ENCODE assay signal across 9 cellular contexts in genomic region chr3:113212155-113212844, GRCh38. TPM values are rescaled to one million over a fixed set of nuclear protein-coding genes. Genes with fewer than 3 reads are reported as not detected.
DNase-seq lines count a peak whose midpoint lies in the region; ATAC-seq, FAIRE-seq and TF ChIP-seq lines count a peak whose summit lies in the region.
"Had no signal": no experiment of that assay in that cellular context is flagged by ENCODE, and none has a peak within 500 bp of the region (broad histone marks: within the 10 kb centered on the region; RNA-seq: fewer than 3 reads in every experiment).

No MANE protein-coding gene starts in this region.

- no peak overlapping the region for H3K23ac ChIP-seq in H1 (ENCODE audit: insufficient read length)

- no peak for TF ChIP-seq RAD21 in H1 (IDR thresholded peaks at IDR 0.05 in 1 of 2, conservative IDR thresholded peaks at IDR 0.05 in 1 of 2; ENCODE audit: low read depth in 2 of 2, low read length in 2 of 2)

- no peaks in the 10 kb centered on the region for H3K9me3 Mint-ChIP-seq in activated CD4-positive, alpha-beta T cell treated with anti-CD3 and anti-CD28 coated beads, Interleukin-2, amount 10 ng/mL, durations not matched to agents 7 days and 5 days

- H3K27ac ChIP-seq in Panc1 (ENCODE audit: low read length) (no peak overlapping the region), H1 (ENCODE audit: low read depth, low read length) (no peak overlapping the region), muscle layer of colon (ENCODE audit: low read depth, low read length) (peak overlapping the region; percentile 77)

- no peak for FAIRE-seq in H1 (lab: Jason Lieb, UNC)
- FAIRE-seq: GM18507 had no signal

- no TSS peak for BruUV-seq in Panc1 (replicated peaks; lab: Mats Ljungman, UMichigan)

- peaks cover 33% of the 10 kb centered on the region for H3K27me3 ChIP-seq in Panc1 (ENCODE audit: control insufficient read depth, insufficient read depth, low read length)
- peaks cover 0 to 21% (median 15%) of the 10 kb centered on the region in 4 experiments; a peak in 6 of 7 replicates for H3K27me3 ChIP-seq in H1 (replicated peaks in 1 of 4; ENCODE audit: control insufficient read depth in 3 of 4, extremely low read depth in 1 of 4, insufficient read depth in 3 of 4, low read length in 3 of 4)
- no peaks in the 10 kb centered on the region for H3K27me3 ChIP-seq in muscle layer of colon (ENCODE audit: control insufficient read depth in 1 of 2, insufficient read depth in 2 of 2, low read length in 2 of 2)

- peak overlapping the region; percentile 37; the same call in 1 of the 2 replicates for H2BK5ac ChIP-seq in H1 (ENCODE audit: low read depth, low read length)

- H3K27ac Mint-ChIP-seq in activated CD4-positive, alpha-beta T cell treated with anti-CD3 and anti-CD28 coated beads, Interleukin-2, amount 10 ng/mL, durations not matched to agents 7 days and 5 days = no peak overlapping the region

- H2AK5ac ChIP-seq in H1 (ENCODE audit: low read depth, low read length) = no peak overlapping the region

- H3K4me3 ChIP-seq in Panc1 (ENCODE audit: low read depth in 2 of 2, low read length in 2 of 2) (peak overlapping the region; percentile 41 to 50), H1 (ENCODE audit: extremely low read depth in 1 of 4, insufficient read depth in 2 of 4, low read depth in 3 of 4, low read length in 4 of 4) (peak overlapping the region; percentile 62 to 96 (median 85)), muscle layer of colon (ENCODE audit: low read depth in 1 of 2, low read length in 2 of 2) (peak overlapping the region; percentile 85 to 90)

- H2AFZ ChIP-seq in H1 (ENCODE audit: low read length) = peak overlapping the region; percentile 94; the same call in 1 of the 2 replicates

- 0 out of 2 replicates have a peak, but pooled peaks cover 3% of the 10 kb centered on the region for H3K4me1 ChIP-seq in Panc1 (ENCODE audit: control insufficient read depth, insufficient read depth, low read length)
- H3K4me1 ChIP-seq in H1 (replicated peaks in 1 of 4; ENCODE audit: control insufficient read depth in 3 of 4, insufficient read depth in 4 of 4, low read length in 3 of 4) = peaks cover 8 to 19% (median 11%) of the 10 kb centered on the region in 4 experiments; a peak in 6 of 7 replicates
- peaks cover 34% of the 10 kb centered on the region for H3K4me1 ChIP-seq in muscle layer of colon (ENCODE audit: insufficient read depth, low read length)

- in situ Hi-C loops in Panc1 (cut with HindIII; ENCODE audit: low pct_unique_long_range_greater_than_20kb, low sequenced_read_pairs) = no loop called here

- H3K36me3 ChIP-seq in Panc1 (ENCODE audit: control insufficient read depth, insufficient read depth, low read length) (no peaks in the 10 kb centered on the region), H1 (ENCODE audit: control insufficient read depth in 2 of 4, insufficient read depth in 4 of 4, low read length in 3 of 4) (no peaks in the 10 kb centered on the region), muscle layer of colon (ENCODE audit: insufficient read depth, low read length) (peaks cover 4% of the 10 kb centered on the region)

- POLR2A ChIA-PET in activated CD4-positive, alpha-beta T cell treated with anti-CD3 and anti-CD28 coated beads, Interleukin-2, amount 10 ng/mL, durations not matched to agents 7 days and 5 days (lab: Charles Lee) = no interaction called here
- POLR2A ChIA-PET in Panc1 (lab: Charles Lee) (no interaction called here), H1 (lab: Charles Lee; ENCODE audit: partially characterized antibody) (interaction anchor here (1.2 kb wide), 1 partner anchor 13 kb away, joined by 3 read pairs; no protein-coding TSS in a partner anchor)

- H2BK12ac ChIP-seq in H1 (ENCODE audit: low read depth, low read length) = peak overlapping the region; percentile 77; the same call in 1 of the 2 replicates

- TF ChIP-seq POLR2A in H1 (IDR thresholded peaks at IDR 0.05; ENCODE audit: control extremely low read depth in 1 of 2, low read depth in 2 of 2, low read length in 2 of 2) = no peak

- no peak for DNase-seq in activated CD4-positive, alpha-beta T cell treated with anti-CD3 and anti-CD28 coated beads, Interleukin-2, amount 10 ng/mL, durations not matched to agents 7 days and 5 days
- DNase-seq in activated CD4-positive, alpha-beta T cell treated with anti-CD3 and anti-CD28 coated beads, Interleukin-2, amount 50 U/mL, for 4 hours = no peak
- DNase-seq in Panc1 (ENCODE audit: low read depth, low spot score) (no peak), H1 (ENCODE audit: low read depth in 1 of 2, low spot score in 2 of 2) (peak in 1 of 2 experiments; percentile 75), NCI-H2227 (lab: John Stamatoyannopoulos, UW; ENCODE audit: unreplicated experiment) (no peak), COLO829 (ENCODE audit: low spot score) (no peak)

- no peak overlapping the region for H4K5ac ChIP-seq in H1 (ENCODE audit: insufficient read length, low read depth, low read length)

- TF ChIP-seq EP300 in H1 (IDR thresholded peaks at IDR 0.05; ENCODE audit: borderline replicate concordance in 1 of 2, low read depth in 2 of 2, low read length in 2 of 2) = no peak

- H3K9me3 ChIP-seq in Panc1 (ENCODE audit: control insufficient read depth, insufficient read depth, low read depth, low read length) = no peaks in the 10 kb centered on the region
- no peaks in the 10 kb centered on the region for H3K9me3 ChIP-seq in H1 (ENCODE audit: insufficient read depth in 2 of 2, low read depth in 1 of 2, low read length in 1 of 2)
- no peaks in the 10 kb centered on the region for H3K9me3 ChIP-seq in muscle layer of colon (ENCODE audit: low read length)

- no peak overlapping the region for H4K91ac ChIP-seq in H1 (replicated peaks; ENCODE audit: insufficient read length, low read length)

- peak overlapping the region; percentile 83 to 99 for H3K4me2 ChIP-seq in H1 (ENCODE audit: insufficient read depth in 1 of 2, low read depth in 2 of 2, low read length in 2 of 2)

- H3K14ac ChIP-seq in H1 (ENCODE audit: insufficient read length) = no peak overlapping the region

- intact Hi-C loops in Panc1 (cut with micrococcal nuclease; ENCODE audit: unreplicated experiment) = no loop called here

- CTCF ChIA-PET in activated CD4-positive, alpha-beta T cell treated with anti-CD3 and anti-CD28 coated beads, Interleukin-2, amount 10 ng/mL, durations not matched to agents 7 days and 5 days (lab: Charles Lee) = no interaction called here
- CTCF ChIA-PET in Panc1 (lab: Charles Lee) (no interaction called here), H1 (lab: Charles Lee; ENCODE audit: partially characterized antibody) (interaction anchor here (0.5 to 3.0 kb wide), 6 partner anchors 17 to 198 kb away, joined by 3 to 9 read pairs (median 4); no protein-coding TSS in a partner anchor)

- H3K18ac ChIP-seq in H1 (ENCODE audit: extremely low read depth, low read length) = peak overlapping the region; percentile 25

- ATAC-seq in Panc1 = peak; percentile 61
- ATAC-seq in HG02759 (IDR thresholded peaks at IDR 0.05; ENCODE audit: unreplicated experiment) = no peak

- peak overlapping the region; percentile 39 for H3K4ac ChIP-seq in H1 (replicated peaks; ENCODE audit: insufficient read length, low read depth, low read length)

- H4K8ac ChIP-seq in H1 (ENCODE audit: extremely low read depth, insufficient read depth, low read length) = peak overlapping the region; percentile 88

- WGBS in H1 (ENCODE audit: extremely low coverage in 1 of 2, insufficient coverage in 1 of 2, insufficient read length in 1 of 2, insufficient replicate concordance in 2 of 2, low coverage in 1 of 2, low lambda C conversion rate in 2 of 2, missing lambda C conversion rate in 1 of 2), 2 experiments = 2% methylated on average over 33 of the region's 60 CpGs; no CpG with 5 or more reads in 1 of the 2 experiments

- H2BK20ac ChIP-seq in H1 (ENCODE audit: low read length) = no peak overlapping the region

- 0 out of 4 replicates have a peak, but pooled peaks cover 0 to 4% of the 10 kb centered on the region in 2 experiments for H3K79me2 ChIP-seq in H1 (ENCODE audit: control insufficient read depth in 1 of 2, insufficient read depth in 2 of 2, low read length in 2 of 2)

- peaks cover 3% of the 10 kb centered on the region for H3K36me3 Mint-ChIP-seq in activated CD4-positive, alpha-beta T cell treated with anti-CD3 and anti-CD28 coated beads, Interleukin-2, amount 10 ng/mL, durations not matched to agents 7 days and 5 days (ENCODE audit: low read depth)

- H3K4me1 Mint-ChIP-seq in activated CD4-positive, alpha-beta T cell treated with anti-CD3 and anti-CD28 coated beads, Interleukin-2, amount 10 ng/mL, durations not matched to agents 7 days and 5 days = peaks cover 10% of the 10 kb centered on the region

- peaks cover 23% of the 10 kb centered on the region for H3K23me2 ChIP-seq in H1 (ENCODE audit: low read depth, low read length)

- peak overlapping the region; percentile 32 for H3K56ac ChIP-seq in H1 (replicated peaks; ENCODE audit: insufficient read length, low read depth, low read length)

- H3K27me3 Mint-ChIP-seq in activated CD4-positive, alpha-beta T cell treated with anti-CD3 and anti-CD28 coated beads, Interleukin-2, amount 10 ng/mL, durations not matched to agents 7 days and 5 days = peaks cover 78% of the 10 kb centered on the region

- peak overlapping the region; percentile 45 for H3K4me3 Mint-ChIP-seq in activated CD4-positive, alpha-beta T cell treated with anti-CD3 and anti-CD28 coated beads, Interleukin-2, amount 10 ng/mL, durations not matched to agents 7 days and 5 days

- no peaks in the 10 kb centered on the region for H3K79me1 ChIP-seq in H1 (ENCODE audit: low read depth, low read length)

- H3K9ac ChIP-seq in H1 (replicated peaks in 1 of 4; ENCODE audit: extremely low read depth in 1 of 4, low read depth in 3 of 4, low read length in 3 of 4) = peak overlapping the region in 2 of 4 experiments; percentile 20 to 29; a peak in 3 of 7 replicates
- H3K9ac ChIP-seq in muscle layer of colon (ENCODE audit: low read length) = peak overlapping the region; percentile 40

- H2BK120ac ChIP-seq in H1 (replicated peaks; ENCODE audit: low read depth, low read length) = no peak overlapping the region

- no peaks in the 10 kb centered on the region for H4K20me1 ChIP-seq in H1 (replicated peaks in 1 of 2; ENCODE audit: control insufficient read depth in 1 of 2, insufficient read depth in 2 of 2, low read length in 2 of 2)

- H2BK15ac ChIP-seq in H1 (ENCODE audit: low read length) = peak overlapping the region; percentile 90; the same call in 1 of the 2 replicates

- TF ChIP-seq CTCF in Panc1 (IDR thresholded peaks at IDR 0.05) = no peak
- TF ChIP-seq CTCF in H1 (IDR thresholded peaks at IDR 0.05; ENCODE audit: control extremely low read depth in 1 of 3, insufficient read depth in 1 of 3, low read depth in 1 of 3, low read length in 3 of 3) = 0 out of 4 replicates have a peak, but pooled peaks of 1 of the 3 experiments have one; percentile 0

RNA-seq across cellular contexts. Expression of gene BOC, which starts 0.9 kb away (rescaled TPM):
- total RNA-seq in activated CD4-positive, alpha-beta T cell treated with anti-CD3 and anti-CD28 coated beads, Interleukin-2, amount 10 ng/mL, durations not matched to agents 7 days and 5 days = not detected
- 0.33 TPM for total RNA-seq in Panc1 (2021; ENCODE audit: unreplicated experiment)
- polyA plus RNA-seq in Panc1 (2012; ENCODE audit: insufficient read length) = not detected
- 6.0 and 6.9 TPM in 2 replicates for total RNA-seq in H1 (2021; fragmentation: NEBNext Ultra II Directional; extraction: Animal tissue kit (Norgen Biotek cat#: 25700))
- polyA plus RNA-seq in H1 (2011; rRNA removed) = 9.3 and 10.6 TPM in 2 replicates
- polyA plus RNA-seq in H1 (2011; cell fraction: cytosol; rRNA removed) = 10.6 TPM
- polyA plus RNA-seq in H1 (2011; cell fraction: nucleus; rRNA removed) = 25.7 TPM
- polyA plus RNA-seq in H1 (2012, experiment 1 of 2) = 6.0 to 8.6 TPM (median 8.3 TPM) in 4 replicates
- 6.4 TPM for polyA plus RNA-seq in H1 (2012, experiment 2 of 2)
- polyA plus RNA-seq in H1 (2013, experiment 1 of 2) = 5.4 TPM
- polyA plus RNA-seq in H1 (2013, experiment 2 of 2) = 4.9 TPM
- 14.2 and 17.4 TPM in 2 replicates for polyA minus RNA-seq in H1 (2011; rRNA and poly(A)+ RNA removed)
- 5.9 TPM for polyA minus RNA-seq in H1 (2011; cell fraction: cytosol; rRNA and poly(A)+ RNA removed)
- polyA minus RNA-seq in H1 (2011; cell fraction: nucleus; rRNA and poly(A)+ RNA removed) = 29.7 TPM
